19 cellular contexts compared by ENCODE assay signal in genomic region chr10:23198610-23198939, GRCh38. TPM values are rescaled to one million over a fixed set of nuclear protein-coding genes. Genes with fewer than 3 reads are reported as not detected.
DNase-seq lines count a peak whose midpoint lies in the region; ATAC-seq and TF ChIP-seq lines count a peak whose summit lies in the region.
"Had no signal": no experiment of that assay in that cellular context is flagged by ENCODE, and none has a peak within 500 bp of the region (broad histone marks: within the 10 kb centered on the region; RNA-seq: fewer than 3 reads in every experiment).

No MANE protein-coding gene starts in this region.

- H3K36me3 Mint-ChIP-seq in progenitor cell of endocrine pancreas (ENCODE audit: insufficient read depth): peaks cover 6% of the 10 kb centered on the region
- H3K36me3 Mint-ChIP-seq: T-cell had no signal

- H3K4me3 ChIP-seq in iPS-11a (ENCODE audit: low read depth, low read length): peak overlapping the region; percentile 33
- H3K4me3 ChIP-seq: coronary artery, upper lobe of right lung had no signal

- DNase-seq in NCI-H1417 (lab: John Stamatoyannopoulos, UW): peak in 2 of 3 experiments; percentile 35 to 58
- DNase-seq in NCI-H1417 treated with DMSO at 0.1 percent for 48 hours (lab: John Stamatoyannopoulos, UW): no peak
- peak; percentile 76 for DNase-seq in NCI-H774 (lab: John Stamatoyannopoulos, UW)
- DNase-seq in progenitor cell of endocrine pancreas (ENCODE audit: low spot score, unreplicated experiment): no peak
- DNase-seq in OCI-M1 (lab: John Stamatoyannopoulos, UW): no peak
- DNase-seq: activated CD4-positive, alpha-beta T cell treated with anti-CD3 and anti-CD28 coated beads for 48 hours; activated naive CD8-positive, alpha-beta T cell treated with anti-CD3 and anti-CD28 coated beads, Interleukin-2, amount 10 ng/mL, durations not matched to agents 7 days and 5 days; AML-193; NCI-H446 treated with DMSO at 0.1 percent for 48 hours; spleen; T-cell; upper lobe of right lung had no signal

- peaks cover 52% of the 10 kb centered on the region for H3K4me1 Mint-ChIP-seq in progenitor cell of endocrine pancreas (ENCODE audit: low read depth)
- H3K4me1 Mint-ChIP-seq: activated T-helper 17 cell treated with anti-CD3 and anti-CD28 coated beads, Interleukin-2, amount 50 U/mL, for 72 hours had no signal

- peaks cover 64% of the 10 kb centered on the region for H3K27me3 Mint-ChIP-seq in progenitor cell of endocrine pancreas

- H3K9me3 Mint-ChIP-seq in progenitor cell of endocrine pancreas (ENCODE audit: low read depth): no peaks in the 10 kb centered on the region
- H3K9me3 Mint-ChIP-seq: activated naive CD8-positive, alpha-beta T cell treated with anti-CD3 and anti-CD28 coated beads, Interleukin-2, amount 10 ng/mL, durations not matched to agents 7 days and 5 days; activated T-helper 17 cell treated with anti-CD3 and anti-CD28 coated beads, Interleukin-2, amount 50 U/mL, for 72 hours; T-cell had no signal

- peak overlapping the region; percentile 91 for H3K27ac Mint-ChIP-seq in progenitor cell of endocrine pancreas
- H3K27ac Mint-ChIP-seq: activated naive CD8-positive, alpha-beta T cell treated with anti-CD3 and anti-CD28 coated beads, Interleukin-2, amount 10 ng/mL, durations not matched to agents 7 days and 5 days; activated T-helper 17 cell treated with anti-CD3 and anti-CD28 coated beads, Interleukin-2, amount 50 U/mL, for 72 hours; T-cell had no signal

- no peak for ATAC-seq in HG03175 (IDR thresholded peaks at IDR 0.05; ENCODE audit: unreplicated experiment)
- ATAC-seq in GM18520 (IDR thresholded peaks at IDR 0.05; ENCODE audit: unreplicated experiment): no peak
- ATAC-seq: activated T-helper 17 cell treated with anti-CD3 and anti-CD28 coated beads, Interleukin-2, amount 50 U/mL, for 72 hours; T-cell; upper lobe of right lung had no signal

- H3K4me3 Mint-ChIP-seq in progenitor cell of endocrine pancreas (ENCODE audit: low read depth): peak overlapping the region; percentile 80
- H3K4me3 Mint-ChIP-seq: activated naive CD8-positive, alpha-beta T cell treated with anti-CD3 and anti-CD28 coated beads, Interleukin-2, amount 10 ng/mL, durations not matched to agents 7 days and 5 days; activated T-helper 17 cell treated with anti-CD3 and anti-CD28 coated beads, Interleukin-2, amount 50 U/mL, for 72 hours; T-cell had no signal

- no peak for TF ChIP-seq CTCF in progenitor cell of endocrine pancreas (IDR thresholded peaks at IDR 0.05; ENCODE audit: unreplicated experiment)

RNA-seq across cellular contexts. Expression of gene PTF1A, which starts 6.5 kb away (rescaled TPM):
- total RNA-seq in progenitor cell of endocrine pancreas: 41.3 and 50.7 TPM in 2 replicates
- total RNA-seq: activated naive CD8-positive, alpha-beta T cell treated with anti-CD3 and anti-CD28 coated beads, Interleukin-2, amount 10 ng/mL, durations not matched to agents 7 days and 5 days; activated T-helper 17 cell treated with anti-CD3 and anti-CD28 coated beads, Interleukin-2, amount 50 U/mL, for 72 hours; lower leg skin; mucosa of gallbladder; spleen; T-cell; upper lobe of right lung had no signal

Comparison
In these comparisons a context has a peak if more than half of its experiments do, and no peak if none do; other contexts are left out.
1. DNase-seq: peak in NCI-H1417 (2 of 3) and NCI-H774 (single experiment); none in NCI-H1417 treated with DMSO at 0.1 percent for 48 hours (single experiment), progenitor cell of endocrine pancreas (single experiment) and OCI-M1 (single experiment).